In genomic region chr7:4157651-4158050, GRCh38 we compare ENCODE assay signal across 34 cellular contexts.
"Had no signal": no experiment of that assay in that cellular context is flagged by ENCODE, and none has a peak within 500 bp of the region (broad histone marks: within the 10 kb centered on the region; RNA-seq: fewer than 3 reads in every experiment).

No MANE protein-coding gene starts in this region.

- H3K4me3 ChIP-seq: adrenal gland, body of pancreas, breast epithelium had no signal

- H3K4me1 ChIP-seq: adrenal gland had no signal

- H3K36me3 ChIP-seq: adrenal gland, brain microvascular endothelial cell, breast epithelium had no signal

- ATAC-seq: activated CD8-positive, alpha-beta T cell treated with anti-CD3 and anti-CD28 coated beads for 36 hours; activated naive CD4-positive, alpha-beta T cell treated with anti-CD3 and anti-CD28 coated beads, Interleukin-2, amount 50 U/mL, for 72 hours; activated T-cell treated with anti-CD3 and anti-CD28 coated beads, Interleukin-2, amount 50 U/mL, for 4 hours; activated T-cell treated with anti-CD3 and anti-CD28 coated beads, Interleukin-2, amount 50 U/mL, for 72 hours; activated T-helper 17 cell treated with anti-CD3 and anti-CD28 coated beads, Interleukin-2, amount 50 U/mL, for 72 hours; body of pancreas had no signal

- H3K27ac Mint-ChIP-seq: activated B cell treated with CpG ODN at 0.5 μM for 24 hours; activated CD4-positive, alpha-beta memory T cell treated with anti-CD3 and anti-CD28 coated beads for 36 hours; activated CD4-positive, alpha-beta T cell treated with anti-CD3 and anti-CD28 coated beads, Interleukin-2, amount 10 ng/mL, durations not matched to agents 24 days and 14 days; activated CD8-positive, alpha-beta T cell treated with anti-CD3 and anti-CD28 coated beads for 36 hours; activated naive CD4-positive, alpha-beta T cell treated with anti-CD3 and anti-CD28 coated beads for 36 hours; activated naive CD4-positive, alpha-beta T cell treated with anti-CD3 and anti-CD28 coated beads, Interleukin-2, amount 50 U/mL, for 72 hours; activated naive CD8-positive, alpha-beta T cell treated with anti-CD3 and anti-CD28 coated beads for 36 hours; activated T-cell treated with anti-CD3 and anti-CD28 coated beads, Interleukin-2, amount 50 U/mL, for 72 hours; activated T-helper 1 cell treated with anti-CD3 and anti-CD28 coated beads, Interleukin-12 subunit alpha, Interleukin-12 subunit beta, Interleukin-2, Interleukin-4 antibody, amounts not matched to agents 30 ng/mL and 10 ng/mL and 1 ng/mL, durations not matched to agents 14 hours and 24 hours and 36 hours; activated T-helper 17 cell treated with anti-CD3 and anti-CD28 coated beads, Interleukin-2, amount 50 U/mL, for 72 hours; T-helper 1 cell treated with Interleukin-12 subunit alpha and Interleukin-12 subunit beta and Interleukin-4 antibody, amounts not matched to agents 30 μg/mL and 1 μg/mL, for 36 hours; T-helper 2 cell treated with Interferon-gamma antibody and Interleukin-4, amounts not matched to agents 5 μg/mL and 100 μg/mL, for 36 hours had no signal

- DNase-seq: activated B cell treated with CpG ODN at 0.5 μM for 24 hours; activated CD4-positive, alpha-beta memory T cell treated with anti-CD3 and anti-CD28 coated beads for 36 hours; activated CD4-positive, alpha-beta T cell treated with anti-CD3 and anti-CD28 coated beads for 4 hours; activated CD4-positive, alpha-beta T cell treated with anti-CD3 and anti-CD28 coated beads, Interleukin-2, amount 10 ng/mL, durations not matched to agents 24 days and 14 days; activated CD4-positive, alpha-beta T cell treated with anti-CD3 and anti-CD28 coated beads, Interleukin-2, amount 50 U/mL, for 1 hour; activated CD4-positive, alpha-beta T cell treated with anti-CD3 and anti-CD28 coated beads, Interleukin-2, amount 50 U/mL, for 4 hours; activated CD4-positive, CD25-positive, alpha-beta regulatory T cell treated with anti-CD3 and anti-CD28 coated beads, Interleukin-2, amount 50 U/mL, for 72 hours; activated CD8-positive, alpha-beta memory T cell treated with anti-CD3 and anti-CD28 coated beads, Interleukin-2, amount 50 U/mL, for 4 hours; activated CD8-positive, alpha-beta T cell treated with anti-CD3 and anti-CD28 coated beads for 36 hours; activated effector memory CD4-positive, alpha-beta T cell treated with anti-CD3 and anti-CD28 coated beads, Interleukin-2, amount 50 U/mL, for 16 hours; activated gamma-delta T cell treated with Interleukin-2 at 50 U/mL for 16 hours; activated naive CD4-positive, alpha-beta T cell; activated naive CD4-positive, alpha-beta T cell treated with anti-CD3 and anti-CD28 coated beads for 36 hours; activated naive CD4-positive, alpha-beta T cell treated with anti-CD3 and anti-CD28 coated beads, Interleukin-2, amount 50 U/mL, for 16 hours; activated naive CD8-positive, alpha-beta T cell treated with anti-CD3 and anti-CD28 coated beads for 36 hours; activated T-cell treated with anti-CD3 and anti-CD28 coated beads for 4 hours; activated T-cell treated with anti-CD3 and anti-CD28 coated beads, Interleukin-2, amount 50 U/mL, for 1 hour; activated T-cell treated with anti-CD3 and anti-CD28 coated beads, Interleukin-2, amount 50 U/mL, for 4 hours; activated T-cell treated with anti-CD3 and anti-CD28 coated beads, Interleukin-2, amount 50 U/mL, for 72 hours; adrenal gland; amniotic stem cell; aorta; body of pancreas; brain microvascular endothelial cell; central memory CD4-positive, alpha-beta T cell; T-helper 2 cell; T-helper 9 cell had no signal

- H3K27me3 ChIP-seq: adrenal gland, body of pancreas, brain microvascular endothelial cell, breast epithelium had no signal

- H3K36me3 Mint-ChIP-seq: activated CD4-positive, alpha-beta memory T cell treated with anti-CD3 and anti-CD28 coated beads for 36 hours; activated naive CD4-positive, alpha-beta T cell treated with anti-CD3 and anti-CD28 coated beads, Interleukin-2, amount 50 U/mL, for 72 hours; activated naive CD8-positive, alpha-beta T cell treated with anti-CD3 and anti-CD28 coated beads for 36 hours had no signal

- H3K4me3 Mint-ChIP-seq: activated B cell treated with CpG ODN at 0.5 μM for 24 hours; activated CD4-positive, alpha-beta memory T cell treated with anti-CD3 and anti-CD28 coated beads for 36 hours; activated CD4-positive, alpha-beta T cell treated with anti-CD3 and anti-CD28 coated beads, Interleukin-2, amount 10 ng/mL, durations not matched to agents 24 days and 14 days; activated CD8-positive, alpha-beta T cell treated with anti-CD3 and anti-CD28 coated beads for 36 hours; activated naive CD4-positive, alpha-beta T cell treated with anti-CD3 and anti-CD28 coated beads for 36 hours; activated naive CD8-positive, alpha-beta T cell treated with anti-CD3 and anti-CD28 coated beads for 36 hours; activated T-cell treated with anti-CD3 and anti-CD28 coated beads, Interleukin-2, amount 50 U/mL, for 4 hours; activated T-cell treated with anti-CD3 and anti-CD28 coated beads, Interleukin-2, amount 50 U/mL, for 72 hours; activated T-helper 1 cell treated with anti-CD3 and anti-CD28 coated beads, Interleukin-12 subunit alpha, Interleukin-12 subunit beta, Interleukin-2, Interleukin-4 antibody, amounts not matched to agents 30 ng/mL and 10 ng/mL and 1 ng/mL, durations not matched to agents 14 hours and 24 hours and 36 hours; activated T-helper 17 cell treated with anti-CD3 and anti-CD28 coated beads, Interleukin-2, amount 50 U/mL, for 72 hours; T-helper 1 cell treated with Interleukin-12 subunit alpha and Interleukin-12 subunit beta and Interleukin-4 antibody, amounts not matched to agents 30 μg/mL and 1 μg/mL, for 36 hours; T-helper 2 cell treated with Interferon-gamma antibody and Interleukin-4, amounts not matched to agents 5 μg/mL and 100 μg/mL, for 36 hours had no signal

- H3K27me3 Mint-ChIP-seq: activated B cell treated with CpG ODN at 0.5 μM for 24 hours; activated CD4-positive, alpha-beta memory T cell treated with anti-CD3 and anti-CD28 coated beads for 36 hours; activated CD4-positive, alpha-beta T cell treated with anti-CD3 and anti-CD28 coated beads, Interleukin-2, amount 10 ng/mL, durations not matched to agents 24 days and 14 days; activated CD8-positive, alpha-beta T cell treated with anti-CD3 and anti-CD28 coated beads for 36 hours; activated naive CD8-positive, alpha-beta T cell treated with anti-CD3 and anti-CD28 coated beads for 36 hours; activated T-helper 17 cell treated with anti-CD3 and anti-CD28 coated beads, Interleukin-2, amount 50 U/mL, for 72 hours had no signal

- H3K27ac ChIP-seq: adrenal gland, body of pancreas, brain microvascular endothelial cell, breast epithelium, VCaP had no signal

- H3K9me3 Mint-ChIP-seq: activated B cell treated with CpG ODN at 0.5 μM for 24 hours; activated CD4-positive, alpha-beta memory T cell treated with anti-CD3 and anti-CD28 coated beads for 36 hours; activated CD4-positive, alpha-beta T cell treated with anti-CD3 and anti-CD28 coated beads, Interleukin-2, amount 10 ng/mL, durations not matched to agents 24 days and 14 days; activated CD8-positive, alpha-beta T cell treated with anti-CD3 and anti-CD28 coated beads for 36 hours; activated naive CD4-positive, alpha-beta T cell treated with anti-CD3 and anti-CD28 coated beads for 36 hours; activated naive CD4-positive, alpha-beta T cell treated with anti-CD3 and anti-CD28 coated beads, Interleukin-2, amount 50 U/mL, for 72 hours; activated naive CD8-positive, alpha-beta T cell treated with anti-CD3 and anti-CD28 coated beads for 36 hours; activated T-cell treated with anti-CD3 and anti-CD28 coated beads, Interleukin-2, amount 50 U/mL, for 4 hours; activated T-cell treated with anti-CD3 and anti-CD28 coated beads, Interleukin-2, amount 50 U/mL, for 72 hours; activated T-helper 1 cell treated with anti-CD3 and anti-CD28 coated beads, Interleukin-12 subunit alpha, Interleukin-12 subunit beta, Interleukin-2, Interleukin-4 antibody, amounts not matched to agents 30 ng/mL and 10 ng/mL and 1 ng/mL, durations not matched to agents 14 hours and 24 hours and 36 hours; activated T-helper 17 cell treated with anti-CD3 and anti-CD28 coated beads, Interleukin-2, amount 50 U/mL, for 72 hours; T-helper 1 cell treated with Interleukin-12 subunit alpha and Interleukin-12 subunit beta and Interleukin-4 antibody, amounts not matched to agents 30 μg/mL and 1 μg/mL, for 36 hours; T-helper 2 cell treated with Interferon-gamma antibody and Interleukin-4, amounts not matched to agents 5 μg/mL and 100 μg/mL, for 36 hours had no signal

- H3K4me1 Mint-ChIP-seq: activated B cell treated with CpG ODN at 0.5 μM for 24 hours; activated CD4-positive, alpha-beta T cell treated with anti-CD3 and anti-CD28 coated beads, Interleukin-2, amount 10 ng/mL, durations not matched to agents 24 days and 14 days; activated naive CD8-positive, alpha-beta T cell treated with anti-CD3 and anti-CD28 coated beads for 36 hours; activated T-helper 17 cell treated with anti-CD3 and anti-CD28 coated beads, Interleukin-2, amount 50 U/mL, for 72 hours had no signal

- H3K9me3 ChIP-seq: adrenal gland, body of pancreas, breast epithelium had no signal
